1 cellular context compared by ENCODE assay signal in the genomic region with DNA sequence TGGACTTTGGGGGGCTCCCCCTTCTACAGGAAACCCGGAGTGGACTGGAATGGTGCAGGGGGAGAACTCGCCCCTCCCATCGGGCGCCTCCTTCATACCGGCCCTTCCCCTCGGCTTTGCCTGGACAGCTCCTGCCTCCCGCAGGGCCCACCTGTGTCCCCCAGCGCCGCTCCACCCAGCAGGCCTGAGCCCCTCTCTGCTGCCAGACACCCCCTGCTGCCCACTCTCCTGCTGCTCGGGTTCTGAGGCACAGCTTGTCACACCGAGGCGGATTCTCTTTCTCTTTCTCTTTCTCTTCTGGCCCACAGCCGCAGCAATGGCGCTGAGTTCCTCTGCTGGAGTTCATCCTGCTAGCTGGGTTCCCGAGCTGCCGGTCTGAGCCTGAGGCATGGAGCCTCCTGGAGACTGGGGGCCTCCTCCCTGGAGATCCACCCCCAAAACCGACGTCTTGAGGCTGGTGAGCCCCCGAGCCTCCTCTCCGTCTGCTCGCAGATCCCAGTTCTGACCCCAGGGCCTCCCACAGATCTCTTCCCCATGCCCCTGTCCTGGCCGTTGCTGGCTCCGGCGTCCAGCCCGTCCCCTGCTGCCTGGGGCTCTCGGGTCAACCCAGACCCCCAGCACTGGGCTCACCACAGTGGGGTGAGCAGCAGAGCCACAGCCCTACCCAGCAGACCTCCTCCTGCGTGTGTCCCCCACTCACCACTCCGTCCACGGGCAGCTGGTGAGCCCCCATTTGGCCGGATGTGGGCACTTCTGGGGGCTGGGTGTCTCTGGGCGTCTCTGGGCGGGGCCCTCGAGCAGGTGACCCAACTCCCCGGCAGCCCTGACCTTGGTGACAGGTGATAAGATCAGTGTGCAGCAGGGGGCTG.
A peak's percentile ranks its signal among the peaks of the same experiment; 100 is the strongest.
TF ChIP-seq lines count a peak whose summit lies in the region.

A gene (plus strand): TSS at position 95 of the 869 bp plus-strand sequence. CDS start 294 bp downstream, at position 389.

TF ChIP-seq in K562, 482 proteins besides CTCF, POLR2A, EP300 and RAD21 (continued from another document and continues in another):
- TF ChIP-seq, protein P1, sequence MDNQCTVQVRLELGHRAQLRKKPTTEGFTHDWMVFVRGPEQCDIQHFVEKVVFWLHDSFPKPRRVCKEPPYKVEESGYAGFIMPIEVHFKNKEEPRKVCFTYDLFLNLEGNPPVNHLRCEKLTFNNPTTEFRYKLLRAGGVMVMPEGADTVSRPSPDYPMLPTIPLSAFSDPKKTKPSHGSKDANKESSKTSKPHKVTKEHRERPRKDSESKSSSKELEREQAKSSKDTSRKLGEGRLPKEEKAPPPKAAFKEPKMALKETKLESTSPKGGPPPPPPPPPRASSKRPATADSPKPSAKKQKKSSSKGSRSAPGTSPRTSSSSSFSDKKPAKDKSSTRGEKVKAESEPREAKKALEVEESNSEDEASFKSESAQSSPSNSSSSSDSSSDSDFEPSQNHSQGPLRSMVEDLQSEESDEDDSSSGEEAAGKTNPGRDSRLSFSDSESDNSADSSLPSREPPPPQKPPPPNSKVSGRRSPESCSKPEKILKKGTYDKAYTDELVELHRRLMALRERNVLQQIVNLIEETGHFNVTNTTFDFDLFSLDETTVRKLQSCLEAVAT (IDR thresholded peaks at IDR 0.05), result no peak
- no peak for TF ChIP-seq POLR2H (tag; IDR thresholded peaks at IDR 0.05; ENCODE audit: low read depth)
- no peak for TF ChIP-seq LARP7 (IDR thresholded peaks at IDR 0.05)
- TF ChIP-seq ZNF668 (CRISPR knock-in tag; IDR thresholded peaks at IDR 0.05), result no peak
- TF ChIP-seq GABPB1 (CRISPR knock-in tag; IDR thresholded peaks at IDR 0.05), result peak; percentile 54; the same call in 1 of the 2 replicates
- TF ChIP-seq HDAC2 (IDR thresholded peaks at IDR 0.05), result no peak
- TF ChIP-seq FOXK1 (CRISPR knock-in tag; IDR thresholded peaks at IDR 0.05; ENCODE audit: borderline replicate concordance), result no peak
- no peak for TF ChIP-seq ARNT (IDR thresholded peaks at IDR 0.05)
- no peak for TF ChIP-seq ZSCAN29 (IDR thresholded peaks at IDR 0.05)
- TF ChIP-seq ZNF224 (CRISPR knock-in tag; IDR thresholded peaks at IDR 0.05), result no peak
- TF ChIP-seq, protein P2, sequence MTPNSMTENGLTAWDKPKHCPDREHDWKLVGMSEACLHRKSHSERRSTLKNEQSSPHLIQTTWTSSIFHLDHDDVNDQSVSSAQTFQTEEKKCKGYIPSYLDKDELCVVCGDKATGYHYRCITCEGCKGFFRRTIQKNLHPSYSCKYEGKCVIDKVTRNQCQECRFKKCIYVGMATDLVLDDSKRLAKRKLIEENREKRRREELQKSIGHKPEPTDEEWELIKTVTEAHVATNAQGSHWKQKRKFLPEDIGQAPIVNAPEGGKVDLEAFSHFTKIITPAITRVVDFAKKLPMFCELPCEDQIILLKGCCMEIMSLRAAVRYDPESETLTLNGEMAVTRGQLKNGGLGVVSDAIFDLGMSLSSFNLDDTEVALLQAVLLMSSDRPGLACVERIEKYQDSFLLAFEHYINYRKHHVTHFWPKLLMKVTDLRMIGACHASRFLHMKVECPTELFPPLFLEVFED (CRISPR knock-in tag; conservative IDR thresholded peaks at IDR 0.05), result no peak
- TF ChIP-seq FOXJ2 (tag; IDR thresholded peaks at IDR 0.05), result no peak
- TF ChIP-seq U2AF1 (optimal IDR thresholded peaks at IDR 0.05; ENCODE audit: low read depth, low read length), result no peak
- TF ChIP-seq PTTG1 (tag; IDR thresholded peaks at IDR 0.05; ENCODE audit: low read depth), result no peak
- TF ChIP-seq MEIS2 (IDR thresholded peaks at IDR 0.05; ENCODE audit: partially characterized antibody), result no peak
- TF ChIP-seq, protein P3, sequence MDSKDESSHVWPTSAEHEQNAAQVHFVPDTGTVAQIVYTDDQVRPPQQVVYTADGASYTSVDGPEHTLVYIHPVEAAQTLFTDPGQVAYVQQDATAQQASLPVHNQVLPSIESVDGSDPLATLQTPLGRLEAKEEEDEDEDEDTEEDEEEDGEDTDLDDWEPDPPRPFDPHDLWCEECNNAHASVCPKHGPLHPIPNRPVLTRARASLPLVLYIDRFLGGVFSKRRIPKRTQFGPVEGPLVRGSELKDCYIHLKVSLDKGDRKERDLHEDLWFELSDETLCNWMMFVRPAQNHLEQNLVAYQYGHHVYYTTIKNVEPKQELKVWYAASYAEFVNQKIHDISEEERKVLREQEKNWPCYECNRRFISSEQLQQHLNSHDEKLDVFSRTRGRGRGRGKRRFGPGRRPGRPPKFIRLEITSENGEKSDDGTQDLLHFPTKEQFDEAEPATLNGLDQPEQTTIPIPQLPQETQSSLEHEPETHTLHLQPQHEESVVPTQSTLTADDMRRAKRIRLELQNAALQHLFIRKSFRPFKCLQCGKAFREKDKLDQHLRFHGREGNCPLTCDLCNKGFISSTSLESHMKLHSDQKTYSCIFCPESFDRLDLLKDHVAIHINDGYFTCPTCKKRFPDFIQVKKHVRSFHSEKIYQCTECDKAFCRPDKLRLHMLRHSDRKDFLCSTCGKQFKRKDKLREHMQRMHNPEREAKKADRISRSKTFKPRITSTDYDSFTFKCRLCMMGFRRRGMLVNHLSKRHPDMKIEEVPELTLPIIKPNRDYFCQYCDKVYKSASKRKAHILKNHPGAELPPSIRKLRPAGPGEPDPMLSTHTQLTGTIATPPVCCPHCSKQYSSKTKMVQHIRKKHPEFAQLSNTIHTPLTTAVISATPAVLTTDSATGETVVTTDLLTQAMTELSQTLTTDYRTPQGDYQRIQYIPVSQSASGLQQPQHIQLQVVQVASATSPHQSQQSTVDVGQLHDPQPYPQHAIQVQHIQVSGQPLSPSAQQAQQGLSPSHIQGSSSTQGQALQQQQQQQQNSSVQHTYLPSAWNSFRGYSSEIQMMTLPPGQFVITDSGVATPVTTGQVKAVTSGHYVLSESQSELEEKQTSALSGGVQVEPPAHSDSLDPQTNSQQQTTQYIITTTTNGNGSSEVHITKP (IDR thresholded peaks at IDR 0.05; ENCODE audit: partially characterized antibody), result no peak
- TF ChIP-seq HEY1 (CRISPR knock-in tag; IDR thresholded peaks at IDR 0.05; ENCODE audit: borderline replicate concordance), result no peak
- no peak for TF ChIP-seq NR2C2 (CRISPR knock-in tag; IDR thresholded peaks at IDR 0.05)
- TF ChIP-seq NR2C2 (tag; IDR thresholded peaks at IDR 0.05), result peak; percentile 68
- no peak for TF ChIP-seq CBFA2T3 (IDR thresholded peaks at IDR 0.05)
- no peak for TF ChIP-seq ZNF584 (CRISPR knock-in tag; IDR thresholded peaks at IDR 0.05; ENCODE audit: low read depth)
- TF ChIP-seq ZNF175 (CRISPR knock-in tag; IDR thresholded peaks at IDR 0.05; ENCODE audit: low read depth), result 0 out of 2 replicates have a peak, but pooled peaks have one; percentile 20
- TF ChIP-seq, protein P4, sequence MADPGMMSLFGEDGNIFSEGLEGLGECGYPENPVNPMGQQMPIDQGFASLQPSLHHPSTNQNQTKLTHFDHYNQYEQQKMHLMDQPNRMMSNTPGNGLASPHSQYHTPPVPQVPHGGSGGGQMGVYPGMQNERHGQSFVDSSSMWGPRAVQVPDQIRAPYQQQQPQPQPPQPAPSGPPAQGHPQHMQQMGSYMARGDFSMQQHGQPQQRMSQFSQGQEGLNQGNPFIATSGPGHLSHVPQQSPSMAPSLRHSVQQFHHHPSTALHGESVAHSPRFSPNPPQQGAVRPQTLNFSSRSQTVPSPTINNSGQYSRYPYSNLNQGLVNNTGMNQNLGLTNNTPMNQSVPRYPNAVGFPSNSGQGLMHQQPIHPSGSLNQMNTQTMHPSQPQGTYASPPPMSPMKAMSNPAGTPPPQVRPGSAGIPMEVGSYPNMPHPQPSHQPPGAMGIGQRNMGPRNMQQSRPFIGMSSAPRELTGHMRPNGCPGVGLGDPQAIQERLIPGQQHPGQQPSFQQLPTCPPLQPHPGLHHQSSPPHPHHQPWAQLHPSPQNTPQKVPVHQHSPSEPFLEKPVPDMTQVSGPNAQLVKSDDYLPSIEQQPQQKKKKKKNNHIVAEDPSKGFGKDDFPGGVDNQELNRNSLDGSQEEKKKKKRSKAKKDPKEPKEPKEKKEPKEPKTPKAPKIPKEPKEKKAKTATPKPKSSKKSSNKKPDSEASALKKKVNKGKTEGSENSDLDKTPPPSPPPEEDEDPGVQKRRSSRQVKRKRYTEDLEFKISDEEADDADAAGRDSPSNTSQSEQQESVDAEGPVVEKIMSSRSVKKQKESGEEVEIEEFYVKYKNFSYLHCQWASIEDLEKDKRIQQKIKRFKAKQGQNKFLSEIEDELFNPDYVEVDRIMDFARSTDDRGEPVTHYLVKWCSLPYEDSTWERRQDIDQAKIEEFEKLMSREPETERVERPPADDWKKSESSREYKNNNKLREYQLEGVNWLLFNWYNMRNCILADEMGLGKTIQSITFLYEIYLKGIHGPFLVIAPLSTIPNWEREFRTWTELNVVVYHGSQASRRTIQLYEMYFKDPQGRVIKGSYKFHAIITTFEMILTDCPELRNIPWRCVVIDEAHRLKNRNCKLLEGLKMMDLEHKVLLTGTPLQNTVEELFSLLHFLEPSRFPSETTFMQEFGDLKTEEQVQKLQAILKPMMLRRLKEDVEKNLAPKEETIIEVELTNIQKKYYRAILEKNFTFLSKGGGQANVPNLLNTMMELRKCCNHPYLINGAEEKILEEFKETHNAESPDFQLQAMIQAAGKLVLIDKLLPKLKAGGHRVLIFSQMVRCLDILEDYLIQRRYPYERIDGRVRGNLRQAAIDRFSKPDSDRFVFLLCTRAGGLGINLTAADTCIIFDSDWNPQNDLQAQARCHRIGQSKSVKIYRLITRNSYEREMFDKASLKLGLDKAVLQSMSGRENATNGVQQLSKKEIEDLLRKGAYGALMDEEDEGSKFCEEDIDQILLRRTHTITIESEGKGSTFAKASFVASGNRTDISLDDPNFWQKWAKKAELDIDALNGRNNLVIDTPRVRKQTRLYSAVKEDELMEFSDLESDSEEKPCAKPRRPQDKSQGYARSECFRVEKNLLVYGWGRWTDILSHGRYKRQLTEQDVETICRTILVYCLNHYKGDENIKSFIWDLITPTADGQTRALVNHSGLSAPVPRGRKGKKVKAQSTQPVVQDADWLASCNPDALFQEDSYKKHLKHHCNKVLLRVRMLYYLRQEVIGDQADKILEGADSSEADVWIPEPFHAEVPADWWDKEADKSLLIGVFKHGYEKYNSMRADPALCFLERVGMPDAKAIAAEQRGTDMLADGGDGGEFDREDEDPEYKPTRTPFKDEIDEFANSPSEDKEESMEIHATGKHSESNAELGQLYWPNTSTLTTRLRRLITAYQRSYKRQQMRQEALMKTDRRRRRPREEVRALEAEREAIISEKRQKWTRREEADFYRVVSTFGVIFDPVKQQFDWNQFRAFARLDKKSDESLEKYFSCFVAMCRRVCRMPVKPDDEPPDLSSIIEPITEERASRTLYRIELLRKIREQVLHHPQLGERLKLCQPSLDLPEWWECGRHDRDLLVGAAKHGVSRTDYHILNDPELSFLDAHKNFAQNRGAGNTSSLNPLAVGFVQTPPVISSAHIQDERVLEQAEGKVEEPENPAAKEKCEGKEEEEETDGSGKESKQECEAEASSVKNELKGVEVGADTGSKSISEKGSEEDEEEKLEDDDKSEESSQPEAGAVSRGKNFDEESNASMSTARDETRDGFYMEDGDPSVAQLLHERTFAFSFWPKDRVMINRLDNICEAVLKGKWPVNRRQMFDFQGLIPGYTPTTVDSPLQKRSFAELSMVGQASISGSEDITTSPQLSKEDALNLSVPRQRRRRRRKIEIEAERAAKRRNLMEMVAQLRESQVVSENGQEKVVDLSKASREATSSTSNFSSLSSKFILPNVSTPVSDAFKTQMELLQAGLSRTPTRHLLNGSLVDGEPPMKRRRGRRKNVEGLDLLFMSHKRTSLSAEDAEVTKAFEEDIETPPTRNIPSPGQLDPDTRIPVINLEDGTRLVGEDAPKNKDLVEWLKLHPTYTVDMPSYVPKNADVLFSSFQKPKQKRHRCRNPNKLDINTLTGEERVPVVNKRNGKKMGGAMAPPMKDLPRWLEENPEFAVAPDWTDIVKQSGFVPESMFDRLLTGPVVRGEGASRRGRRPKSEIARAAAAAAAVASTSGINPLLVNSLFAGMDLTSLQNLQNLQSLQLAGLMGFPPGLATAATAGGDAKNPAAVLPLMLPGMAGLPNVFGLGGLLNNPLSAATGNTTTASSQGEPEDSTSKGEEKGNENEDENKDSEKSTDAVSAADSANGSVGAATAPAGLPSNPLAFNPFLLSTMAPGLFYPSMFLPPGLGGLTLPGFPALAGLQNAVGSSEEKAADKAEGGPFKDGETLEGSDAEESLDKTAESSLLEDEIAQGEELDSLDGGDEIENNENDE (IDR thresholded peaks at IDR 0.05; ENCODE audit: low read depth, low read length), result no peak
- TF ChIP-seq ZNF146 (CRISPR knock-in tag; IDR thresholded peaks at IDR 0.05; ENCODE audit: unreplicated experiment), result no peak
- peak; percentile 23 for TF ChIP-seq RBBP5 (IDR thresholded peaks at IDR 0.05; ENCODE audit: borderline replicate concordance, insufficient read depth, low read length, poor library complexity, severe bottlenecking)
- TF ChIP-seq, protein P5, sequence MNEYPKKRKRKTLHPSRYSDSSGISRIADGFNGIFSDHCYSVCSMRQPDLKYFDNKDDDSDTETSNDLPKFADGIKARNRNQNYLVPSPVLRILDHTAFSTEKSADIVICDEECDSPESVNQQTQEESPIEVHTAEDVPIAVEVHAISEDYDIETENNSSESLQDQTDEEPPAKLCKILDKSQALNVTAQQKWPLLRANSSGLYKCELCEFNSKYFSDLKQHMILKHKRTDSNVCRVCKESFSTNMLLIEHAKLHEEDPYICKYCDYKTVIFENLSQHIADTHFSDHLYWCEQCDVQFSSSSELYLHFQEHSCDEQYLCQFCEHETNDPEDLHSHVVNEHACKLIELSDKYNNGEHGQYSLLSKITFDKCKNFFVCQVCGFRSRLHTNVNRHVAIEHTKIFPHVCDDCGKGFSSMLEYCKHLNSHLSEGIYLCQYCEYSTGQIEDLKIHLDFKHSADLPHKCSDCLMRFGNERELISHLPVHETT (CRISPR knock-in tag; conservative IDR thresholded peaks at IDR 0.05 in 1 of 2, IDR thresholded peaks at IDR 0.05 in 1 of 2), result peak in 1 of 2 experiments; percentile 21; a peak in 1 of 4 replicates
- TF ChIP-seq TCF3 (CRISPR knock-in tag; IDR thresholded peaks at IDR 0.05), result no peak
- TF ChIP-seq MYC (IDR thresholded peaks at IDR 0.05; ENCODE audit: low read depth, low read length), result no peak
- no peak; the same call in 1 of the 2 replicates for TF ChIP-seq MYC (CRISPR knock-in tag; IDR thresholded peaks at IDR 0.05; ENCODE audit: borderline replicate concordance, low read depth)
- TF ChIP-seq, protein P6, sequence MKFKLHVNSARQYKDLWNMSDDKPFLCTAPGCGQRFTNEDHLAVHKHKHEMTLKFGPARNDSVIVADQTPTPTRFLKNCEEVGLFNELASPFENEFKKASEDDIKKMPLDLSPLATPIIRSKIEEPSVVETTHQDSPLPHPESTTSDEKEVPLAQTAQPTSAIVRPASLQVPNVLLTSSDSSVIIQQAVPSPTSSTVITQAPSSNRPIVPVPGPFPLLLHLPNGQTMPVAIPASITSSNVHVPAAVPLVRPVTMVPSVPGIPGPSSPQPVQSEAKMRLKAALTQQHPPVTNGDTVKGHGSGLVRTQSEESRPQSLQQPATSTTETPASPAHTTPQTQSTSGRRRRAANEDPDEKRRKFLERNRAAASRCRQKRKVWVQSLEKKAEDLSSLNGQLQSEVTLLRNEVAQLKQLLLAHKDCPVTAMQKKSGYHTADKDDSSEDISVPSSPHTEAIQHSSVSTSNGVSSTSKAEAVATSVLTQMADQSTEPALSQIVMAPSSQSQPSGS (CRISPR knock-in tag; IDR thresholded peaks at IDR 0.05), result no peak
- no peak for TF ChIP-seq RB1 (IDR thresholded peaks at IDR 0.05; ENCODE audit: low read depth)
- TF ChIP-seq GTF2A2 (tag; IDR thresholded peaks at IDR 0.05), result no peak
- no peak for TF ChIP-seq ESRRB (CRISPR knock-in tag; IDR thresholded peaks at IDR 0.05; ENCODE audit: borderline replicate concordance)
- TF ChIP-seq ZC3H4 (CRISPR knock-in tag; IDR thresholded peaks at IDR 0.05; ENCODE audit: borderline replicate concordance), result no peak
- no peak for TF ChIP-seq PHTF2 (CRISPR knock-in tag; IDR thresholded peaks at IDR 0.05)
- TF ChIP-seq TEAD4 (IDR thresholded peaks at IDR 0.05; ENCODE audit: low read length), result no peak
- no peak for TF ChIP-seq TEAD4 (CRISPR knock-in tag; IDR thresholded peaks at IDR 0.05; ENCODE audit: borderline replicate concordance)
- no peak for TF ChIP-seq SRSF7 (optimal IDR thresholded peaks at IDR 0.05; ENCODE audit: low read depth, low read length)
- TF ChIP-seq KAT8 (IDR thresholded peaks at IDR 0.05; ENCODE audit: low read depth), result no peak
